ENCODE assay signal across 2 cellular contexts in genomic region chr12:10067942-10068341, GRCh38.
TF ChIP-seq lines count a peak whose summit lies in the region.

No MANE protein-coding gene starts in this region.

TF ChIP-seq in IMR-90, 13 proteins besides CTCF, POLR2A, EP300 and RAD21:
- TF ChIP-seq MAZ (IDR thresholded peaks at IDR 0.05; ENCODE audit: borderline replicate concordance, low read depth, low read length) (no peak), RCOR1 (IDR thresholded peaks at IDR 0.05; ENCODE audit: insufficient replicate concordance, low read length) (no peak), CHD1 (IDR thresholded peaks at IDR 0.05; ENCODE audit: low read depth, low read length) (no peak), NFE2L2 (IDR thresholded peaks at IDR 0.05; ENCODE audit: low read depth, low read length) (no peak)

TF ChIP-seq in endothelial cell of umbilical vein, 7 proteins besides CTCF, POLR2A, EP300 and RAD21:
- peak; percentile 91 for TF ChIP-seq POLR2AphosphoS5 (IDR thresholded peaks at IDR 0.05; ENCODE audit: insufficient read depth, low read depth, low read length)
- peak; percentile 93 for TF ChIP-seq GATA2 (IDR thresholded peaks at IDR 0.05; ENCODE audit: insufficient read depth, insufficient read length, low read depth, low read length)
- TF ChIP-seq FOS (IDR thresholded peaks at IDR 0.05; ENCODE audit: borderline replicate concordance, insufficient read depth, low read length) = peak; percentile 68
- peak; percentile 66 for TF ChIP-seq JUN (IDR thresholded peaks at IDR 0.05; ENCODE audit: borderline replicate concordance, insufficient read depth, insufficient read length, low read depth)
- TF ChIP-seq MAX (IDR thresholded peaks at IDR 0.05; ENCODE audit: insufficient read depth, insufficient read length) = no peak
- no peak for TF ChIP-seq EZH2 (IDR thresholded peaks at IDR 0.05; ENCODE audit: borderline replicate concordance, low read depth, low read length, severe bottlenecking)
